6 cellular contexts compared by ENCODE assay signal in the genomic region with DNA sequence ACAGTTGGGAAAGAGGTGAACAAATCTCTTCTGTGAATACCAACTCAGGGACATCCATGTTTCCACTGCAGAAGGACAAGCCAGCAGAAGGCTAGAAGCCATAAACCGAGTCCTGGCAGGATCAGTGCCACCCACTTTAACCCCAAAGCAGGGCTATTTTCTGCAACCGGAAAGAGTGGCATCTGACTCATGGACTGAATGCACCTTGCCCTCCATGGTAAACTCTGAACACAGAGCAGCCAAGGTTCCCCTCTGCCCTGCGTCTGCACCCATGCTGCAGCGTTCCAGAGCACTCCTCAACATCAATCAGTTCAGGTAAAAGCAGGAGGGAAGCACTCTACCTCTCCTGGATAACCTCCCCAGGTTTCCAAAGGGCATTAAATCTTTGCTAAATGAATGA.
DNase-seq lines count a peak whose midpoint lies in the region; ATAC-seq and TF ChIP-seq lines count a peak whose summit lies in the region.

No MANE protein-coding gene starts in this region.

- peak overlapping the region; percentile 81 for H3K4me2 ChIP-seq in DND-41 (ENCODE audit: insufficient read depth, low read length)

- peaks cover 54% of the 10 kb centered on the region for H3K79me2 ChIP-seq in DND-41 (ENCODE audit: insufficient read depth, low read length)

- ATAC-seq in DND-41 (ENCODE audit: insufficient read depth, low read depth), result 0 out of 3 replicates have a peak, but pooled peaks have one; percentile 11
- ATAC-seq in HG03135 (IDR thresholded peaks at IDR 0.05; ENCODE audit: unreplicated experiment), result no peak

- peak overlapping the region; percentile 95 for H3K27ac ChIP-seq in DND-41 (ENCODE audit: low read length)
- H3K27ac ChIP-seq in subcutaneous abdominal adipose tissue (ENCODE audit: low read depth, low read length), result peak overlapping the region; percentile 98

- H2AFZ ChIP-seq in DND-41 (ENCODE audit: low read depth, low read length), result peak overlapping the region; percentile 76

- peak; percentile 29 for DNase-seq in DND-41
- peak; percentile 17 for DNase-seq in T-helper 22 cell (ENCODE audit: low read depth)
- peak; percentile 16 for DNase-seq in glomerular visceral epithelial cell (ENCODE audit: extremely low spot score)
- DNase-seq in globus pallidus (ENCODE audit: low spot score), result no peak

- peaks cover 12% of the 10 kb centered on the region; the same call in 1 of the 2 replicates for H4K20me1 ChIP-seq in DND-41 (ENCODE audit: insufficient read depth, low read length)

- H3K36me3 ChIP-seq in DND-41 (ENCODE audit: insufficient read depth, low read length), result peaks cover 13% of the 10 kb centered on the region; the same call in 1 of the 2 replicates
- peaks cover 0 to 9% (median 5%) of the 10 kb centered on the region in 5 donors for H3K36me3 ChIP-seq in subcutaneous abdominal adipose tissue (ENCODE audit: control insufficient read depth in 5 of 5, insufficient read depth in 5 of 5, low read length in 5 of 5)

- H3K4me3 ChIP-seq in DND-41 (ENCODE audit: low read depth in 1 of 2, low read length in 2 of 2) (peak overlapping the region; percentile 53 to 78), subcutaneous abdominal adipose tissue (ENCODE audit: low read depth in 1 of 5, low read length in 5 of 5) (peak overlapping the region; percentile 89 to 98 (median 90))

- H3K9ac ChIP-seq in DND-41 (ENCODE audit: low read depth, low read length) (peak overlapping the region; percentile 79), subcutaneous abdominal adipose tissue (ENCODE audit: low read length in 5 of 5) (peak overlapping the region; percentile 77 to 98 (median 93))

- H3K4me1 ChIP-seq in DND-41 (ENCODE audit: insufficient read depth, low read length), result peaks cover 36% of the 10 kb centered on the region
- peaks cover 9 to 64% (median 58%) of the 10 kb centered on the region in 5 donors for H3K4me1 ChIP-seq in subcutaneous abdominal adipose tissue (ENCODE audit: control insufficient read depth in 5 of 5, insufficient read depth in 5 of 5, low read length in 5 of 5)

- H3K27me3 ChIP-seq in DND-41 (ENCODE audit: insufficient read depth, low read length, poor library complexity) (no peaks in the 10 kb centered on the region), subcutaneous abdominal adipose tissue (ENCODE audit: control insufficient read depth in 5 of 5, insufficient read depth in 4 of 5, low read length in 5 of 5) (no peaks in the 10 kb centered on the region)

- TF ChIP-seq CTCF in DND-41 (IDR thresholded peaks at IDR 0.05; ENCODE audit: borderline replicate concordance, extremely low read depth, low read length, poor library complexity, severe bottlenecking), result no peak

- no peaks in the 10 kb centered on the region for H3K9me3 ChIP-seq in DND-41 (ENCODE audit: insufficient read depth, low read length, severe bottlenecking)
- H3K9me3 ChIP-seq in subcutaneous abdominal adipose tissue (ENCODE audit: control insufficient read depth in 5 of 5, low read length in 5 of 5), result no peaks in the 10 kb centered on the region
